8 cellular contexts compared by ENCODE assay signal in the genomic region with DNA sequence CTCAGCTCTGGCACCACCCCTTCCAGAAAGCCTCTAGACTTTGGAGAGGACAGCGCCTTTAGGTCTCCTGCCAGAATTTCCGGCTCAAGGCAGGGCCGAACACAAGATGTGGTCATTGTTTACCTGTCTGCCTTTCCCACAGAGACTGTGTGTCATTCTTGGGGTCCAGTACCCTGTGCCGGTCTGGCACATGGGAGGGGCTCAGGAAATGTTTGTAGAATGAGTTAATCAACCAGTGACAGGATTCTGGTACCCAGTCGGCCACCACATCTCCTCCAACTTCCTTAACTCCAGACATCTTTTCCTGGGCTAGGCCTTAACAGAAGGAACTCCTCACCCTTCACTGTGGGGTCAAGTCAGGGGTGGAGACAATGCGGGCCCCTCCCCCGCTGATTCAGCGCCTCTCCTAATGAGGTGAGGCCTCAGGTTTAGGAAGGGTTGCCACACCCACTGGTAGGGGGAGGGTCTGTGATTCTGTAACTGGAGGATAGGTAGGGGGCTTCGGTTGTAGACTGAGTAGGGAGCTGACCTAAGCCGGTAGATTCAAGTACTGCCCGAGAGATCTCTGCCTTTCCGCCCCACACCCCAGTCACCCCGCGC.
DNase-seq lines count a peak whose midpoint lies in the region; ATAC-seq and TF ChIP-seq lines count a peak whose summit lies in the region.

No MANE protein-coding gene starts in this region.

- H3K9me3 ChIP-seq in HEK293 (ENCODE audit: control insufficient read depth, insufficient read depth, low read depth, low read length) (no peaks in the 10 kb centered on the region), NT2/D1 (ENCODE audit: insufficient read depth, low read length) (no peaks in the 10 kb centered on the region)

- peak overlapping the region; percentile 81 for H3K9ac ChIP-seq in NT2/D1 (ENCODE audit: insufficient read length, low read depth)

- CTCF ChIA-PET in HEK293 (lab: Yijun Ruan, JAX): interaction anchor here (0.5 to 1.7 kb wide), 3 partner anchors 29 to 1775 kb away, joined by 3 to 6 read pairs (median 3); a partner anchor contains a TSS

- H3K27ac ChIP-seq in HEK293 (ENCODE audit: extremely low read depth, low read depth, low read length) (peak overlapping the region; percentile 84; the same call in 1 of the 2 replicates), brain microvascular endothelial cell (peak overlapping the region; percentile 86), layer of hippocampus (ENCODE audit: low read depth, low read length) (peak overlapping the region; percentile 98)

- POLR2A ChIA-PET in HEK293 (lab: Yijun Ruan, JAX): interaction anchor here (0.6 to 1.8 kb wide), 6 partner anchors 10 to 147 kb away, joined by 3 to 13 read pairs (median 4); a partner anchor contains a TSS

- H3K4me1 ChIP-seq in HEK293 (ENCODE audit: control insufficient read depth, insufficient read depth, low read length) (peaks cover 7% of the 10 kb centered on the region), NT2/D1 (ENCODE audit: insufficient read depth, insufficient read length) (peaks cover 23% of the 10 kb centered on the region)

- H3K36me3 ChIP-seq in GM06990 (ENCODE audit: control insufficient read depth, insufficient read depth, low read length): no peaks in the 10 kb centered on the region
- H3K36me3 ChIP-seq in HEK293 (ENCODE audit: control insufficient read depth in 2 of 2, insufficient read depth in 1 of 2, low read length in 2 of 2): no peaks in the 10 kb centered on the region
- H3K36me3 ChIP-seq in NT2/D1 (ENCODE audit: insufficient read depth, insufficient read length, low read length): no peaks in the 10 kb centered on the region
- H3K36me3 ChIP-seq in brain microvascular endothelial cell (replicated peaks): no peaks in the 10 kb centered on the region

- TF ChIP-seq CTCF in GM06990 (IDR thresholded peaks at IDR 0.05; ENCODE audit: insufficient read depth, low read length, poor library complexity, severe bottlenecking): no peak
- no peak for TF ChIP-seq CTCF in HEK293 (tag by site-specific recombination; IDR thresholded peaks at IDR 0.05)
- TF ChIP-seq CTCF in brain microvascular endothelial cell (IDR thresholded peaks at IDR 0.05; ENCODE audit: low read depth, low read length, missing control alignments): no peak

- H3K4me3 ChIP-seq in GM06990 (replicated peaks; ENCODE audit: low read depth, low read length): peak overlapping the region; percentile 77
- peak overlapping the region; percentile 66 for H3K4me3 ChIP-seq in HEK293 (ENCODE audit: low read depth, low read length)
- peak overlapping the region; percentile 70 for H3K4me3 ChIP-seq in NT2/D1 (ENCODE audit: insufficient read length, low read depth)
- peak overlapping the region; percentile 68 for H3K4me3 ChIP-seq in brain microvascular endothelial cell (ENCODE audit: low read depth, low read length)

- DNase-seq in GM06990 (ENCODE audit: extremely low read depth, insufficient read length) (no peak), NT2/D1 (ENCODE audit: low read depth, low spot score) (peak; percentile 70), brain microvascular endothelial cell (peak; percentile 34), Ammon's horn (ENCODE audit: low spot score) (no peak)
- DNase-seq in stimulated activated CD8-positive, alpha-beta memory T cell treated with anti-CD3 and anti-CD28 coated beads, Interleukin-4, amount 100 ng/mL, for 24 hours (ENCODE audit: low read depth): peak; percentile 19

- H3K27me3 ChIP-seq in GM06990 (replicated peaks; ENCODE audit: control insufficient read depth, insufficient read depth, low read length): no peaks in the 10 kb centered on the region; the same call in none of the 2 replicates
- H3K27me3 ChIP-seq in NT2/D1 (ENCODE audit: insufficient read depth, insufficient read length): no peaks in the 10 kb centered on the region
- no peaks in the 10 kb centered on the region for H3K27me3 ChIP-seq in brain microvascular endothelial cell (replicated peaks)
- no peaks in the 10 kb centered on the region for H3K27me3 ChIP-seq in layer of hippocampus (ENCODE audit: control insufficient read depth, insufficient read depth, low read length)

- no peak for ATAC-seq in GM19328 (IDR thresholded peaks at IDR 0.05; ENCODE audit: unreplicated experiment)

- in situ Hi-C loops in brain microvascular endothelial cell (cut with HindIII; ENCODE audit: low pct_ligation_motif_present, low sequenced_read_pairs): no loop called here

TF ChIP-seq in HEK293, 187 proteins besides CTCF, POLR2A, EP300 and RAD21 (continues in another document):
- TF ChIP-seq KLF16 (tag by site-specific recombination; IDR thresholded peaks at IDR 0.05): no peak
- peak; percentile 52 for TF ChIP-seq SP7 (tag by site-specific recombination; IDR thresholded peaks at IDR 0.05)
- TF ChIP-seq, protein P1, sequence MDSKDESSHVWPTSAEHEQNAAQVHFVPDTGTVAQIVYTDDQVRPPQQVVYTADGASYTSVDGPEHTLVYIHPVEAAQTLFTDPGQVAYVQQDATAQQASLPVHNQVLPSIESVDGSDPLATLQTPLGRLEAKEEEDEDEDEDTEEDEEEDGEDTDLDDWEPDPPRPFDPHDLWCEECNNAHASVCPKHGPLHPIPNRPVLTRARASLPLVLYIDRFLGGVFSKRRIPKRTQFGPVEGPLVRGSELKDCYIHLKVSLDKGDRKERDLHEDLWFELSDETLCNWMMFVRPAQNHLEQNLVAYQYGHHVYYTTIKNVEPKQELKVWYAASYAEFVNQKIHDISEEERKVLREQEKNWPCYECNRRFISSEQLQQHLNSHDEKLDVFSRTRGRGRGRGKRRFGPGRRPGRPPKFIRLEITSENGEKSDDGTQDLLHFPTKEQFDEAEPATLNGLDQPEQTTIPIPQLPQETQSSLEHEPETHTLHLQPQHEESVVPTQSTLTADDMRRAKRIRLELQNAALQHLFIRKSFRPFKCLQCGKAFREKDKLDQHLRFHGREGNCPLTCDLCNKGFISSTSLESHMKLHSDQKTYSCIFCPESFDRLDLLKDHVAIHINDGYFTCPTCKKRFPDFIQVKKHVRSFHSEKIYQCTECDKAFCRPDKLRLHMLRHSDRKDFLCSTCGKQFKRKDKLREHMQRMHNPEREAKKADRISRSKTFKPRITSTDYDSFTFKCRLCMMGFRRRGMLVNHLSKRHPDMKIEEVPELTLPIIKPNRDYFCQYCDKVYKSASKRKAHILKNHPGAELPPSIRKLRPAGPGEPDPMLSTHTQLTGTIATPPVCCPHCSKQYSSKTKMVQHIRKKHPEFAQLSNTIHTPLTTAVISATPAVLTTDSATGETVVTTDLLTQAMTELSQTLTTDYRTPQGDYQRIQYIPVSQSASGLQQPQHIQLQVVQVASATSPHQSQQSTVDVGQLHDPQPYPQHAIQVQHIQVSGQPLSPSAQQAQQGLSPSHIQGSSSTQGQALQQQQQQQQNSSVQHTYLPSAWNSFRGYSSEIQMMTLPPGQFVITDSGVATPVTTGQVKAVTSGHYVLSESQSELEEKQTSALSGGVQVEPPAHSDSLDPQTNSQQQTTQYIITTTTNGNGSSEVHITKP (tag by site-specific recombination; IDR thresholded peaks at IDR 0.05): peak; percentile 76
- TF ChIP-seq GLIS2 (tag by site-specific recombination; IDR thresholded peaks at IDR 0.05): peak; percentile 53; the same call in 1 of the 2 replicates
- TF ChIP-seq KLF10 (tag by site-specific recombination; IDR thresholded peaks at IDR 0.05): peak; percentile 66
- TF ChIP-seq, protein P2, sequence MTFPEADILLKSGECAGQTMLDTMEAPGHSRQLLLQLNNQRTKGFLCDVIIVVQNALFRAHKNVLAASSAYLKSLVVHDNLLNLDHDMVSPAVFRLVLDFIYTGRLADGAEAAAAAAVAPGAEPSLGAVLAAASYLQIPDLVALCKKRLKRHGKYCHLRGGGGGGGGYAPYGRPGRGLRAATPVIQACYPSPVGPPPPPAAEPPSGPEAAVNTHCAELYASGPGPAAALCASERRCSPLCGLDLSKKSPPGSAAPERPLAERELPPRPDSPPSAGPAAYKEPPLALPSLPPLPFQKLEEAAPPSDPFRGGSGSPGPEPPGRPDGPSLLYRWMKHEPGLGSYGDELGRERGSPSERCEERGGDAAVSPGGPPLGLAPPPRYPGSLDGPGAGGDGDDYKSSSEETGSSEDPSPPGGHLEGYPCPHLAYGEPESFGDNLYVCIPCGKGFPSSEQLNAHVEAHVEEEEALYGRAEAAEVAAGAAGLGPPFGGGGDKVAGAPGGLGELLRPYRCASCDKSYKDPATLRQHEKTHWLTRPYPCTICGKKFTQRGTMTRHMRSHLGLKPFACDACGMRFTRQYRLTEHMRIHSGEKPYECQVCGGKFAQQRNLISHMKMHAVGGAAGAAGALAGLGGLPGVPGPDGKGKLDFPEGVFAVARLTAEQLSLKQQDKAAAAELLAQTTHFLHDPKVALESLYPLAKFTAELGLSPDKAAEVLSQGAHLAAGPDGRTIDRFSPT (tag by site-specific recombination; IDR thresholded peaks at IDR 0.05): 0 out of 2 replicates have a peak, but pooled peaks have one; percentile 12
- TF ChIP-seq ZFP37 (tag by site-specific recombination; IDR thresholded peaks at IDR 0.05): 0 out of 2 replicates have a peak, but pooled peaks have one; percentile 13
- TF ChIP-seq ZNF571 (tag by site-specific recombination; IDR thresholded peaks at IDR 0.05): no peak
- no peak for TF ChIP-seq ZBTB1 (tag by site-specific recombination; IDR thresholded peaks at IDR 0.05)
- TF ChIP-seq, protein P3, sequence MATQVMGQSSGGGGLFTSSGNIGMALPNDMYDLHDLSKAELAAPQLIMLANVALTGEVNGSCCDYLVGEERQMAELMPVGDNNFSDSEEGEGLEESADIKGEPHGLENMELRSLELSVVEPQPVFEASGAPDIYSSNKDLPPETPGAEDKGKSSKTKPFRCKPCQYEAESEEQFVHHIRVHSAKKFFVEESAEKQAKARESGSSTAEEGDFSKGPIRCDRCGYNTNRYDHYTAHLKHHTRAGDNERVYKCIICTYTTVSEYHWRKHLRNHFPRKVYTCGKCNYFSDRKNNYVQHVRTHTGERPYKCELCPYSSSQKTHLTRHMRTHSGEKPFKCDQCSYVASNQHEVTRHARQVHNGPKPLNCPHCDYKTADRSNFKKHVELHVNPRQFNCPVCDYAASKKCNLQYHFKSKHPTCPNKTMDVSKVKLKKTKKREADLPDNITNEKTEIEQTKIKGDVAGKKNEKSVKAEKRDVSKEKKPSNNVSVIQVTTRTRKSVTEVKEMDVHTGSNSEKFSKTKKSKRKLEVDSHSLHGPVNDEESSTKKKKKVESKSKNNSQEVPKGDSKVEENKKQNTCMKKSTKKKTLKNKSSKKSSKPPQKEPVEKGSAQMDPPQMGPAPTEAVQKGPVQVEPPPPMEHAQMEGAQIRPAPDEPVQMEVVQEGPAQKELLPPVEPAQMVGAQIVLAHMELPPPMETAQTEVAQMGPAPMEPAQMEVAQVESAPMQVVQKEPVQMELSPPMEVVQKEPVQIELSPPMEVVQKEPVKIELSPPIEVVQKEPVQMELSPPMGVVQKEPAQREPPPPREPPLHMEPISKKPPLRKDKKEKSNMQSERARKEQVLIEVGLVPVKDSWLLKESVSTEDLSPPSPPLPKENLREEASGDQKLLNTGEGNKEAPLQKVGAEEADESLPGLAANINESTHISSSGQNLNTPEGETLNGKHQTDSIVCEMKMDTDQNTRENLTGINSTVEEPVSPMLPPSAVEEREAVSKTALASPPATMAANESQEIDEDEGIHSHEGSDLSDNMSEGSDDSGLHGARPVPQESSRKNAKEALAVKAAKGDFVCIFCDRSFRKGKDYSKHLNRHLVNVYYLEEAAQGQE (tag by site-specific recombination; IDR thresholded peaks at IDR 0.05): peak; percentile 21

Comparison
In these comparisons a context has a peak if more than half of its experiments do, and no peak if none do; other contexts are left out.
1. DNase-seq: peak in NT2/D1 (single experiment), brain microvascular endothelial cell (single experiment) and stimulated activated CD8-positive, alpha-beta memory T cell treated with anti-CD3 and anti-CD28 coated beads, Interleukin-4, amount 100 ng/mL, for 24 hours (single experiment); none in GM06990 (single experiment) and Ammon's horn (single experiment).
2. Peak in every context shown above with its lines, with median percentiles within 50 percentile points of each other: H3K4me3 ChIP-seq and H3K27ac ChIP-seq.